ENCODE assay signal across 26 cellular contexts in the genomic region with DNA sequence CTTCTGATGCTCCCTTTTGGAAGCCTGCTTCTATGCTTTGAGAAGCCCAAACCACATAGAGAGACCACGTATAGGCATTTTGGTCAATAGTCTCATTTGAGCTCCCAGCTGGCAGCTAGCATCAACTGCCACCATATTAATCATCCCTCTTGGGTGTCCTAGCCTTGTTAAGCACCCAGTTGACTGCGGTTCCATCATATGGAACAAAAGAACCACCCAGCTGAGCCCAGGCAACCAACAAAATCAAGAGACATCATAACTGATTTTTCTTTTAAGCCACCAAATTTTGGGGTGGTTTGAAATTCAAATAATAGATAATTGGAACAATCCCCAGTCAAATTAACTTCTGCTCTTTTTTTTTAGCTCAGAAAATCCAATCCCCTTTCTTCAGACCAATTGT.
"Had no signal": no experiment of that assay in that cellular context is flagged by ENCODE, and none has a peak within 500 bp of the region (broad histone marks: within the 10 kb centered on the region; RNA-seq: fewer than 3 reads in every experiment).

No MANE protein-coding gene starts in this region.

- H3K27me3 ChIP-seq: brain microvascular endothelial cell had no signal

- DNase-seq: activated B cell treated with CpG ODN at 0.5 μM for 24 hours; activated CD4-positive, alpha-beta T cell treated with anti-CD3 and anti-CD28 coated beads for 48 hours; activated CD4-positive, alpha-beta T cell treated with anti-CD3 and anti-CD28 coated beads, Interleukin-2, amount 50 U/mL, for 1 hour; activated CD4-positive, alpha-beta T cell treated with anti-CD3 and anti-CD28 coated beads, Interleukin-2, amount 50 U/mL, for 48 hours; activated CD8-positive, alpha-beta memory T cell treated with anti-CD3 and anti-CD28 coated beads for 24 hours; activated CD8-positive, alpha-beta T cell treated with anti-CD3 and anti-CD28 coated beads for 36 hours; activated effector memory CD4-positive, alpha-beta T cell treated with Interleukin-2 at 50 U/mL for 16 hours; activated gamma-delta T cell treated with Interleukin-2 at 50 U/mL for 16 hours; activated naive CD4-positive, alpha-beta T cell treated with anti-CD3 and anti-CD28 coated beads, Interleukin-2, amount 50 U/mL, for 16 hours; activated naive CD4-positive, alpha-beta T cell treated with Interleukin-2 at 50 U/mL for 16 hours; activated T-cell treated with anti-CD3 and anti-CD28 coated beads, Interleukin-2, amount 50 U/mL, for 4 hours; anterior cingulate cortex; brain microvascular endothelial cell; dorsolateral prefrontal cortex; effector memory CD4-positive, alpha-beta T cell; T-helper 1 cell; T-helper 17 cell; T1000; WERI-Rb-1 had no signal

- FAIRE-seq: astrocyte, bronchial epithelial cell, frontal cortex had no signal

- H3K4me3 ChIP-seq: coronary artery, dorsolateral prefrontal cortex had no signal

- H3K27ac ChIP-seq: brain microvascular endothelial cell, coronary artery, dorsolateral prefrontal cortex, WERI-Rb-1 had no signal

- ATAC-seq: activated CD4-positive, CD25-positive, alpha-beta regulatory T cell treated with anti-CD3 and anti-CD28 coated beads, Interleukin-2, amount 50 U/mL, for 24 hours; activated CD8-positive, alpha-beta T cell treated with anti-CD3 and anti-CD28 coated beads for 36 hours; activated T-cell treated with anti-CD3 and anti-CD28 coated beads, Interleukin-2, amount 50 U/mL, for 4 hours; activated T-helper 17 cell treated with anti-CD3 and anti-CD28 coated beads, Interleukin-2, amount 50 U/mL, for 72 hours; esophagus mucosa; T-helper 17 cell had no signal

- H3K36me3 ChIP-seq: brain microvascular endothelial cell had no signal
